1 cellular context compared by ENCODE assay signal in genomic region chr7:101538596-101539459, GRCh38.
TF ChIP-seq lines count a peak whose summit lies in the region.

No MANE protein-coding gene starts in this region.

TF ChIP-seq in HEK293, 187 proteins besides CTCF, POLR2A, EP300 and RAD21 (continued from another document):
- peak; percentile 98 for TF ChIP-seq ZSCAN4 (tag by site-specific recombination; IDR thresholded peaks at IDR 0.05)
TF ChIP-seq in HEK293: peak in this region for 14.
